ENCODE assay signal across 8 cellular contexts in the genomic region with DNA sequence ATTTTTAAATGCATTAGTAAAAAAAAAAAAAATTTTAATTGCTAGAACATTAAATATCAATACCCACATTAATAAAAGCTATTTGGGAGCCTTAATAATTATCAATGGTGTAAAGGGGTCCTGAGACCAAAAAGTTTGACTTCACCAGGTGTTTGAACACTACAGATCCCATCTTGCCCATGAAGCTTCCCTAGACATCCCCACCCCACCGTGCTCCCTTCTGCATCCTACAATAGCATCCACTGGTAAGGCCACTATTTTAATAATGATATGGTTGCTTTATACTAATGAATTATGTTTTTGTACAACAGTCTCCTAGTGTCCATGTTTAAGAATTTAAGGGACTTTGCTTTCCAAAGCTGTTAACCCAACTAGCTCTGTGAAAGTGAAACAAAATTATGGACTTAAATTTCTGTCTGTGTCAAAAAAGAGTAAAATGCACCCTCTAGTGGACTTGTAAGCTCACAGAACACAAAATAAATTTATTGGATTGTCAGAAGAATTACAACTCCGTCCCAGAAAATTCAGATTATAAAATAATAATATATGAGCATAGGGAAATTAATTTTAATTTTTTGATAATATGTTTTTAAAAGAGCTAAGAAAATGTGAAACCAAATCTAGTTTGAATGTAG.
DNase-seq lines count a peak whose midpoint lies in the region; ATAC-seq and TF ChIP-seq lines count a peak whose summit lies in the region.

No MANE protein-coding gene starts in this region.

- no peak overlapping the region for H3K27ac ChIP-seq in CD4-positive, alpha-beta T cell (ENCODE audit: low read depth, low read length)
- H3K27ac ChIP-seq in GM23338 (ENCODE audit: low read depth) (no peak overlapping the region), OCI-LY1 (ENCODE audit: low read depth, low read length, poor library complexity, severe bottlenecking) (no peak overlapping the region), esophagus muscularis mucosa (replicated peaks in 1 of 4) (no peak overlapping the region), testis (no peak overlapping the region)

- H3K27ac Mint-ChIP-seq in CD4-positive, alpha-beta T cell = no peak overlapping the region
- H3K27ac Mint-ChIP-seq in GM23338 = no peak overlapping the region
- H3K27ac Mint-ChIP-seq in activated naive CD8-positive, alpha-beta T cell treated with anti-CD3 and anti-CD28 coated beads, Interleukin-2, amount 50 U/mL, for 24 hours = no peak overlapping the region

- no peak for TF ChIP-seq EP300 in esophagus muscularis mucosa (IDR thresholded peaks at IDR 0.05)

- no peaks in the 10 kb centered on the region for H3F3A ChIP-seq in GM23338 (replicated peaks; ENCODE audit: low read depth)
- H3F3A ChIP-seq in OCI-LY1 (ENCODE audit: insufficient read depth, low read length) = no peaks in the 10 kb centered on the region

- DNase-seq in CD4-positive, alpha-beta T cell = no peak
- DNase-seq in GM23338 (ENCODE audit: low spot score) (peak; percentile 65), esophagus muscularis mucosa (ENCODE audit: extremely low spot score) (no peak), smooth muscle cell of the brain vasculature (ENCODE audit: low read depth, low spot score) (peak; percentile 18), testis (no peak)
- no peak for DNase-seq in activated naive CD4-positive, alpha-beta T cell treated with anti-CD3 and anti-CD28 coated beads, Interleukin-2, amount 50 U/mL, for 16 hours
- DNase-seq in activated naive CD8-positive, alpha-beta T cell treated with anti-CD3 and anti-CD28 coated beads, Interleukin-2, amount 50 U/mL, for 24 hours = no peak

- 47% methylated on average over 2 of the region's 2 CpGs for WGBS in esophagus muscularis mucosa
- 59 to 68% methylated on average over 2 of the region's 2 CpGs for WGBS in testis, 2 donors

- no peak overlapping the region for H3K4me3 ChIP-seq in GM23338
- no peak overlapping the region for H3K4me3 ChIP-seq in OCI-LY1 (ENCODE audit: low read depth, low read length, poor library complexity, severe bottlenecking)
- H3K4me3 ChIP-seq in esophagus muscularis mucosa = peak overlapping the region in 1 of 4 donors; percentile 3
- H3K4me3 ChIP-seq in testis = no peak overlapping the region

- no peak overlapping the region for H2AFZ ChIP-seq in GM23338
- no peak overlapping the region for H2AFZ ChIP-seq in OCI-LY1 (ENCODE audit: low read length)

- H3K9me3 Mint-ChIP-seq in CD4-positive, alpha-beta T cell = no peaks in the 10 kb centered on the region
- H3K9me3 Mint-ChIP-seq in GM23338 = no peaks in the 10 kb centered on the region
- no peaks in the 10 kb centered on the region for H3K9me3 Mint-ChIP-seq in activated naive CD8-positive, alpha-beta T cell treated with anti-CD3 and anti-CD28 coated beads, Interleukin-2, amount 50 U/mL, for 24 hours

- no peaks in the 10 kb centered on the region for H3K4me1 ChIP-seq in GM23338 (ENCODE audit: insufficient read depth)
- H3K4me1 ChIP-seq in OCI-LY1 (ENCODE audit: insufficient read depth, low read length, severe bottlenecking) = no peaks in the 10 kb centered on the region
- peaks cover 6 to 11% (median 9%) of the 10 kb centered on the region in 4 donors for H3K4me1 ChIP-seq in esophagus muscularis mucosa
- H3K4me1 ChIP-seq in testis = no peaks in the 10 kb centered on the region

- H3K4me2 ChIP-seq in GM23338 (no peak overlapping the region), OCI-LY1 (ENCODE audit: low read length) (peak overlapping the region; percentile 10; the same call in 1 of the 2 replicates)

- H3K9me3 ChIP-seq in CD4-positive, alpha-beta T cell (ENCODE audit: control insufficient read depth, low read length) = no peaks in the 10 kb centered on the region
- no peaks in the 10 kb centered on the region for H3K9me3 ChIP-seq in OCI-LY1 (ENCODE audit: low read length)
- no peaks in the 10 kb centered on the region for H3K9me3 ChIP-seq in esophagus muscularis mucosa
- no peaks in the 10 kb centered on the region for H3K9me3 ChIP-seq in testis

- H3K9ac ChIP-seq in OCI-LY1 (ENCODE audit: low read length) = no peak overlapping the region

- H3K27me3 Mint-ChIP-seq in CD4-positive, alpha-beta T cell = no peaks in the 10 kb centered on the region
- no peaks in the 10 kb centered on the region for H3K27me3 Mint-ChIP-seq in GM23338 (ENCODE audit: insufficient read depth, low read depth, poor library complexity)
- no peaks in the 10 kb centered on the region for H3K27me3 Mint-ChIP-seq in activated naive CD8-positive, alpha-beta T cell treated with anti-CD3 and anti-CD28 coated beads, Interleukin-2, amount 50 U/mL, for 24 hours

- H4K20me1 ChIP-seq in GM23338 (replicated peaks; ENCODE audit: insufficient read depth) (no peaks in the 10 kb centered on the region; the same call in 1 of the 2 replicates), OCI-LY1 (ENCODE audit: insufficient read depth, low read length) (no peaks in the 10 kb centered on the region)

- peak; percentile 36 for TF ChIP-seq CTCF in CD4-positive, alpha-beta T cell (IDR thresholded peaks at IDR 0.05)
- TF ChIP-seq CTCF in GM23338 (conservative IDR thresholded peaks at IDR 0.05; ENCODE audit: low read depth in 2 of 2) = peak in 1 of 2 experiments; percentile 73; a peak in 3 of 4 replicates
- TF ChIP-seq CTCF in OCI-LY1 (IDR thresholded peaks at IDR 0.05; ENCODE audit: low read length) = peak; percentile 62
- TF ChIP-seq CTCF in esophagus muscularis mucosa (IDR thresholded peaks at IDR 0.05) = peak; percentile 35 to 62 (median 48)
- TF ChIP-seq CTCF in testis (IDR thresholded peaks at IDR 0.05) = peak in 1 of 3 experiments; percentile 50

- H3K9me2 ChIP-seq in GM23338 (ENCODE audit: insufficient read depth) (no peaks in the 10 kb centered on the region), OCI-LY1 (ENCODE audit: low read depth, low read length) (no peaks in the 10 kb centered on the region)

- H3K4me1 Mint-ChIP-seq in CD4-positive, alpha-beta T cell (ENCODE audit: low read depth) = peaks cover 5% of the 10 kb centered on the region
- peaks cover 3% of the 10 kb centered on the region; the same call in 1 of the 3 replicates for H3K4me1 Mint-ChIP-seq in GM23338
- H3K4me1 Mint-ChIP-seq in activated naive CD8-positive, alpha-beta T cell treated with anti-CD3 and anti-CD28 coated beads, Interleukin-2, amount 50 U/mL, for 24 hours = peaks cover 2% of the 10 kb centered on the region

- POLR2A ChIA-PET in CD4-positive, alpha-beta T cell (lab: Charles Lee) = no interaction called here

- no peaks in the 10 kb centered on the region for H3K79me2 ChIP-seq in GM23338 (replicated peaks; ENCODE audit: insufficient read depth)
- H3K79me2 ChIP-seq in OCI-LY1 (ENCODE audit: insufficient read depth, low read length) = no peaks in the 10 kb centered on the region

- CTCF ChIA-PET in CD4-positive, alpha-beta T cell (lab: Charles Lee) = interaction anchor here (0.9 to 1.0 kb wide), 2 partner anchors 9 to 185 kb away, joined by 3 to 4 read pairs; no protein-coding TSS in a partner anchor

- no peak for ATAC-seq in CD4-positive, alpha-beta T cell (ENCODE audit: poor library complexity)
- no peak for ATAC-seq in GM23338
- no peak for ATAC-seq in activated naive CD8-positive, alpha-beta T cell treated with anti-CD3 and anti-CD28 coated beads, Interleukin-2, amount 50 U/mL, for 24 hours

- TF ChIP-seq POLR2A in esophagus muscularis mucosa (IDR thresholded peaks at IDR 0.05; ENCODE audit: low read depth) (no peak), testis (IDR thresholded peaks at IDR 0.05) (no peak)

- intact Hi-C loops in CD4-positive, alpha-beta T cell (cut with DNase I, micrococcal nuclease) = loop anchor here (5.0 kb wide), 2 partner anchors 752 to 1287 kb away; a partner anchor contains a TSS
- intact Hi-C loops in esophagus muscularis mucosa (cut with DNase I) (no loop called here), testis (cut with DNase I; ENCODE audit: low total_unique reads) (no loop called here)

- no peaks in the 10 kb centered on the region for H3K36me3 ChIP-seq in GM23338 (ENCODE audit: insufficient read depth)
- no peaks in the 10 kb centered on the region for H3K36me3 ChIP-seq in OCI-LY1 (ENCODE audit: insufficient read depth, low read length)
- no peaks in the 10 kb centered on the region for H3K36me3 ChIP-seq in esophagus muscularis mucosa
- no peaks in the 10 kb centered on the region for H3K36me3 ChIP-seq in testis (ENCODE audit: low read depth, missing control alignments)

- H3K4me3 Mint-ChIP-seq in CD4-positive, alpha-beta T cell = no peak overlapping the region
- no peak overlapping the region for H3K4me3 Mint-ChIP-seq in GM23338
- no peak overlapping the region for H3K4me3 Mint-ChIP-seq in activated naive CD8-positive, alpha-beta T cell treated with anti-CD3 and anti-CD28 coated beads, Interleukin-2, amount 50 U/mL, for 24 hours

- no peaks in the 10 kb centered on the region for H3K36me3 Mint-ChIP-seq in CD4-positive, alpha-beta T cell (ENCODE audit: low read depth)
- no peaks in the 10 kb centered on the region for H3K36me3 Mint-ChIP-seq in GM23338 (ENCODE audit: low read depth)
- H3K36me3 Mint-ChIP-seq in activated naive CD8-positive, alpha-beta T cell treated with anti-CD3 and anti-CD28 coated beads, Interleukin-2, amount 50 U/mL, for 24 hours (ENCODE audit: low read depth) = no peaks in the 10 kb centered on the region

- no peaks in the 10 kb centered on the region for H3K27me3 ChIP-seq in CD4-positive, alpha-beta T cell (ENCODE audit: control insufficient read depth, insufficient read depth, low read length)
- H3K27me3 ChIP-seq in GM23338 (ENCODE audit: insufficient read depth) = no peaks in the 10 kb centered on the region
- H3K27me3 ChIP-seq in OCI-LY1 (ENCODE audit: insufficient read depth, low read length) = no peaks in the 10 kb centered on the region; the same call in 1 of the 2 replicates
- no peaks in the 10 kb centered on the region for H3K27me3 ChIP-seq in esophagus muscularis mucosa
- H3K27me3 ChIP-seq in testis = no peaks in the 10 kb centered on the region

TF ChIP-seq in GM23338, 12 proteins besides CTCF, POLR2A, EP300 and RAD21:
- TF ChIP-seq, protein P1, sequence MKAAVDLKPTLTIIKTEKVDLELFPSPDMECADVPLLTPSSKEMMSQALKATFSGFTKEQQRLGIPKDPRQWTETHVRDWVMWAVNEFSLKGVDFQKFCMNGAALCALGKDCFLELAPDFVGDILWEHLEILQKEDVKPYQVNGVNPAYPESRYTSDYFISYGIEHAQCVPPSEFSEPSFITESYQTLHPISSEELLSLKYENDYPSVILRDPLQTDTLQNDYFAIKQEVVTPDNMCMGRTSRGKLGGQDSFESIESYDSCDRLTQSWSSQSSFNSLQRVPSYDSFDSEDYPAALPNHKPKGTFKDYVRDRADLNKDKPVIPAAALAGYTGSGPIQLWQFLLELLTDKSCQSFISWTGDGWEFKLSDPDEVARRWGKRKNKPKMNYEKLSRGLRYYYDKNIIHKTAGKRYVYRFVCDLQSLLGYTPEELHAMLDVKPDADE (IDR thresholded peaks at IDR 0.05) = no peak
- no peak for TF ChIP-seq POLR2AphosphoS5 (IDR thresholded peaks at IDR 0.05; ENCODE audit: low read depth)
- no peak for TF ChIP-seq ZNF331 (CRISPR knock-in tag; IDR thresholded peaks at IDR 0.05; ENCODE audit: low read depth)
- TF ChIP-seq NANOG (IDR thresholded peaks at IDR 0.05; ENCODE audit: borderline replicate concordance) = no peak
TF ChIP-seq in GM23338: peak in this region for 0.

Comparison
In these comparisons a context has a peak if more than half of its experiments do, and no peak if none do; other contexts are left out.
1. DNase-seq: peak in GM23338 (single experiment) and smooth muscle cell of the brain vasculature (single experiment); none in CD4-positive, alpha-beta T cell (0 of 10), esophagus muscularis mucosa (single experiment), activated naive CD4-positive, alpha-beta T cell treated with anti-CD3 and anti-CD28 coated beads, Interleukin-2, amount 50 U/mL, for 16 hours (single experiment), activated naive CD8-positive, alpha-beta T cell treated with anti-CD3 and anti-CD28 coated beads, Interleukin-2, amount 50 U/mL, for 24 hours (single experiment) and testis (single experiment).
2. intact Hi-C loops: an anchor here in CD4-positive, alpha-beta T cell (5.0 kb wide); none called in esophagus muscularis mucosa and testis.